ENCODE assay signal across 26 cellular contexts in genomic region chr2:226351711-226352110, GRCh38.
"Had no signal": no experiment of that assay in that cellular context is flagged by ENCODE, and none has a peak within 500 bp of the region (broad histone marks: within the 10 kb centered on the region; RNA-seq: fewer than 3 reads in every experiment).

No MANE protein-coding gene starts in this region.

- H3K36me3 ChIP-seq: colonic mucosa, esophagus squamous epithelium, gastrocnemius medialis, neutrophil, right lobe of liver, suprapubic skin, transverse colon, upper lobe of right lung, uterus had no signal

- H2AFZ ChIP-seq: parathyroid adenoma had no signal

- H3K79me2 ChIP-seq: parathyroid adenoma had no signal

- ATAC-seq: gastrocnemius medialis; left lobe of liver; natural killer cell; right lobe of liver; stimulated activated naive CD8-positive, alpha-beta T cell treated with anti-CD3 and anti-CD28 coated beads, Interleukin-15, amount 100 ng/mL, for 72 hours; upper lobe of right lung had no signal

- H3K9ac ChIP-seq: parathyroid adenoma had no signal

- H3K9me3 ChIP-seq: colonic mucosa, esophagus squamous epithelium, gastrocnemius medialis, neutrophil, right lobe of liver, suprapubic skin, transverse colon, upper lobe of right lung, uterus had no signal

- H3K4me3 ChIP-seq: colonic mucosa, esophagus squamous epithelium, gastrocnemius medialis, lung, right lobe of liver, smooth muscle cell, suprapubic skin, transverse colon, upper lobe of right lung, uterus had no signal

- H3K27me3 ChIP-seq: colonic mucosa, esophagus squamous epithelium, gastrocnemius medialis, right lobe of liver, suprapubic skin, transverse colon, upper lobe of right lung, uterus had no signal

- DNase-seq: colonic mucosa; dermis blood vessel endothelial cell; effector memory CD4-positive, alpha-beta T cell; erythroblast; esophagus squamous epithelium; gastrocnemius medialis; head of caudate nucleus; kidney; natural killer cell; right lobe of liver; stimulated activated CD4-positive, alpha-beta T cell treated with anti-CD3 and anti-CD28 coated beads, Interleukin-12 subunit alpha, Interleukin-12 subunit beta, amount 100 ng/mL, for 4 hours; stimulated activated CD4-positive, alpha-beta T cell treated with anti-CD3 and anti-CD28 coated beads, Interleukin-1b, Interleukin-23, amount 100 ng/mL, for 48 hours; stimulated activated CD4-positive, alpha-beta T cell treated with anti-CD3 and anti-CD28 coated beads, Interleukin-4, amount 100 ng/mL, for 1 hour; stimulated activated CD8-positive, alpha-beta memory T cell treated with anti-CD3 and anti-CD28 coated beads, Interleukin-4, amount 100 ng/mL, for 48 hours; stimulated activated naive CD4-positive, alpha-beta T cell; stimulated activated naive CD8-positive, alpha-beta T cell treated with anti-CD3 and anti-CD28 coated beads, Interleukin-15, amount 100 ng/mL, for 72 hours; transverse colon; upper lobe of right lung; uterus had no signal

- H3K4me1 ChIP-seq: colonic mucosa, esophagus squamous epithelium, parathyroid adenoma, right lobe of liver, transverse colon, upper lobe of right lung, uterus had no signal

- H3K27ac ChIP-seq: colonic mucosa, esophagus squamous epithelium, neutrophil, parathyroid adenoma, right lobe of liver, suprapubic skin, transverse colon, upper lobe of right lung, uterus had no signal

- FAIRE-seq: endothelial cell of umbilical vein, kidney had no signal

- H3K4me2 ChIP-seq: smooth muscle cell had no signal
